In the genomic region with DNA sequence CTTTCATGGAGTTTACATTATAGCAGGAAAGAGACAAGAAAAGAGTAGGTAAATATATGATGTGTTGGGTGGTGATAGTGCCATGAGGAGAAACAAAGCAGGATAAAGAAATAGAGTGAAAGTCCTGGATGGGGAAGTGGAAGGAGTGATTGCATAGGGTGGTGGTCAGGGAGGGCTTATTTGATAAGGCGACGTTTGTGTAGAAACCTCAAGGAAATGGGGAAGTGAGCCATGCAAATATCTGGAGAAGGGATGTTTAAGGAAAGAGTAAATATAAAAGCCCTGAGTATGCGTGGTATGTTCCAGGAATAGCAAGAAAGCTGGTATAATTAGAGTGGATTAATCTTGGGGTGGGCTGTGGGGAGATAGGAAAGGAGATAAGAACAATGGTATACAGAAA, we compare ENCODE assay signal across 19 cellular contexts.
"Had no signal": no experiment of that assay in that cellular context is flagged by ENCODE, and none has a peak within 500 bp of the region (broad histone marks: within the 10 kb centered on the region; RNA-seq: fewer than 3 reads in every experiment).

No MANE protein-coding gene starts in this region.

- ATAC-seq: left lobe of liver, natural killer cell, WTC11 had no signal

- DNase-seq: activated CD4-positive, alpha-beta T cell treated with anti-CD3 and anti-CD28 coated beads for 4 hours; activated CD4-positive, alpha-beta T cell treated with anti-CD3 and anti-CD28 coated beads, Interleukin-2, amount 50 U/mL, for 48 hours; activated effector memory CD4-positive, alpha-beta T cell treated with Interleukin-2 at 50 U/mL for 16 hours; activated naive CD4-positive, alpha-beta T cell treated with anti-CD3 and anti-CD28 coated beads for 36 hours; activated naive CD8-positive, alpha-beta T cell treated with anti-CD3 and anti-CD28 coated beads, Interleukin-2, amount 10 ng/mL, durations not matched to agents 7 days and 5 days; activated T-cell treated with anti-CD3 and anti-CD28 coated beads, Interleukin-2, amount 50 U/mL, for 48 hours; amniotic stem cell; colonic mucosa; glutamatergic neuron; immature natural killer cell; natural killer cell; retina; spleen; stimulated activated CD4-positive, alpha-beta T cell treated with anti-CD3 and anti-CD28 coated beads, Interleukin-4, amount 100 ng/mL, for 1 hour; stimulated activated naive CD4-positive, alpha-beta T cell; testis; trophoblast cell had no signal
